Comparison of ENCODE assay signal across 8 cellular contexts in the genomic region with DNA sequence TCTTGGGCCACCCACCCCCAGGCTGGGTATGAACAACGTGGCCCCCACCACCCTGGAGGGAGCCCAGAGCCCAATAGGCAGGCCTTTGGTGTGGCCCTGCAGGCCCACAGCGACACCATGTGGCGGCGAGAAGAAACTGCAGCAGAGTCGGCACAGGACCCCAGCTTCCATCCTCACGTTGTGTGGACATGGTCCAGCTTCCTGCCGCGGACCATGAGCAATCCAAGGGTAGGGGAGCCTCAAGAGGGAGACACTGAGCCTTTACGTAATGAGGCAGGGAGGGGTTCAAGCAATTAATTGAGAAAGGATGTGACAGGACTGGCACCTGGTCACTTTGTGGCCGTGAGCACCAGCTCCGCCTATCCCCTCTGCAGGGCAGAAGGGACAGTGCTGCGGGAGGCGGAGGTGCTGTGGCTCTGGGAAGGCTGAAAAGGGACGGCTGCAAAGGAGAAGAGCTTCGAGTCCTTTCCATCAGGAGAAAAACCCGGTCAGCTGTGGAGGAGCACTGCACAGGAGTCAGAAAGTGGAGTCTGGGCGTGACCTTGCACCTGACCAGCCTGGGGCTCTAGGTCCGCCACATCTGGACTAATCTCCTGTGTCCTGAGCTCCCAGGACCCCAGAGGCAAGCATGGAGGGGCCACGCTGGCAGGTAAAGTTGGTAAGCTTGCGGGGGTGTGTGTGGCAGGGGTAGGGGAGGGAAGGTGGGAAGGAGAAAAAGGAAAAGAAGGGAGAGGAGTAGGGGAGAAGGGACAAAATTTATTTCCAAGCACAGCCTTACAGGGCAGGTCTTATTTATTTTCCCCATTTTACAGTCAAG. TPM values are rescaled to one million over a fixed set of nuclear protein-coding genes. Genes with fewer than 3 reads are reported as not detected.
DNase-seq lines count a peak whose midpoint lies in the region; ATAC-seq and TF ChIP-seq lines count a peak whose summit lies in the region.

No MANE protein-coding gene starts in this region.

- no peaks in the 10 kb centered on the region for H3K36me3 Mint-ChIP-seq in activated CD4-positive, alpha-beta memory T cell treated with anti-CD3 and anti-CD28 coated beads, Interleukin-2, amount 10 ng/mL, durations not matched to agents 7 days and 5 days (ENCODE audit: low read depth)
- H3K36me3 Mint-ChIP-seq in nephron (ENCODE audit: low read depth) = no peaks in the 10 kb centered on the region

- DNase-seq in AG04449 (ENCODE audit: low read depth, low spot score) = no peak
- peak; percentile 86 for DNase-seq in GM10248 (ENCODE audit: extremely low spot score)
- peak; percentile 72 to 73 for DNase-seq in NCI-H2081 (lab: John Stamatoyannopoulos, UW)
- peak; percentile 34 for DNase-seq in activated CD4-positive, alpha-beta memory T cell treated with anti-CD3 and anti-CD28 coated beads, Interleukin-2, amount 10 ng/mL, durations not matched to agents 7 days and 5 days
- DNase-seq in fibroblast of villous mesenchyme (ENCODE audit: low read depth) = peak; percentile 59

- H3K9me3 Mint-ChIP-seq in activated CD4-positive, alpha-beta memory T cell treated with anti-CD3 and anti-CD28 coated beads, Interleukin-2, amount 10 ng/mL, durations not matched to agents 7 days and 5 days = no peaks in the 10 kb centered on the region
- no peaks in the 10 kb centered on the region for H3K9me3 Mint-ChIP-seq in nephron

- POLR2A ChIA-PET in AG04449 (lab: Yijun Ruan, JAX) = no interaction called here
- POLR2A ChIA-PET in GM10248 (lab: Yijun Ruan, JAX) = no interaction called here
- POLR2A ChIA-PET in activated CD4-positive, alpha-beta memory T cell treated with anti-CD3 and anti-CD28 coated beads, Interleukin-2, amount 10 ng/mL, durations not matched to agents 7 days and 5 days (lab: Charles Lee) = no interaction called here

- H3K27ac Mint-ChIP-seq in activated CD4-positive, alpha-beta memory T cell treated with anti-CD3 and anti-CD28 coated beads, Interleukin-2, amount 10 ng/mL, durations not matched to agents 7 days and 5 days = no peak overlapping the region
- peak overlapping the region; percentile 15 to 26 (median 21) for H3K27ac Mint-ChIP-seq in nephron

- H3K27me3 Mint-ChIP-seq in activated CD4-positive, alpha-beta memory T cell treated with anti-CD3 and anti-CD28 coated beads, Interleukin-2, amount 10 ng/mL, durations not matched to agents 7 days and 5 days = no peaks in the 10 kb centered on the region
- H3K27me3 Mint-ChIP-seq in nephron (ENCODE audit: low read depth) = peaks cover 17% of the 10 kb centered on the region

- H3K4me3 Mint-ChIP-seq in activated CD4-positive, alpha-beta memory T cell treated with anti-CD3 and anti-CD28 coated beads, Interleukin-2, amount 10 ng/mL, durations not matched to agents 7 days and 5 days = no peak overlapping the region
- peak overlapping the region in 1 of 3 experiments; percentile 23 for H3K4me3 Mint-ChIP-seq in nephron

- CTCF ChIA-PET in AG04449 (lab: Yijun Ruan, JAX) = interaction anchor here (0.9 to 8.5 kb wide), 26 partner anchors 9 to 595 kb away, joined by 3 to 161 read pairs (median 5); no protein-coding TSS in a partner anchor
- CTCF ChIA-PET in GM10248 (lab: Yijun Ruan, JAX) = interaction anchor here (0.6 to 8.7 kb wide), 40 partner anchors 10 to 1204 kb away, joined by 3 to 110 read pairs (median 4); no protein-coding TSS in a partner anchor
- CTCF ChIA-PET in activated CD4-positive, alpha-beta memory T cell treated with anti-CD3 and anti-CD28 coated beads, Interleukin-2, amount 10 ng/mL, durations not matched to agents 7 days and 5 days (lab: Charles Lee) = interaction anchor here (0.7 to 2.4 kb wide), 17 partner anchors 9 to 595 kb away, joined by 3 to 10 read pairs (median 3); no protein-coding TSS in a partner anchor

- H3K4me3 ChIP-seq in AG04449 (ENCODE audit: low read depth, low read length) (no peak overlapping the region), fibroblast of villous mesenchyme (ENCODE audit: low read depth, low read length) (no peak overlapping the region)

- ATAC-seq in HG02610 (IDR thresholded peaks at IDR 0.05; ENCODE audit: unreplicated experiment) (peak; percentile 68), HG02970 (IDR thresholded peaks at IDR 0.05; ENCODE audit: low FRiP score, unreplicated experiment) (no peak)

- H3K4me1 Mint-ChIP-seq in activated CD4-positive, alpha-beta memory T cell treated with anti-CD3 and anti-CD28 coated beads, Interleukin-2, amount 10 ng/mL, durations not matched to agents 7 days and 5 days = no peaks in the 10 kb centered on the region
- peaks cover 17% of the 10 kb centered on the region for H3K4me1 Mint-ChIP-seq in nephron

- peak; percentile 93 for TF ChIP-seq CTCF in AG04449 (IDR thresholded peaks at IDR 0.05; ENCODE audit: insufficient read depth, low read length, missing control alignments)
- TF ChIP-seq CTCF in GM10248 (IDR thresholded peaks at IDR 0.05; ENCODE audit: control extremely low read depth, extremely low read depth, low read depth, missing control alignments) = peak; percentile 94
- TF ChIP-seq CTCF in fibroblast of villous mesenchyme (IDR thresholded peaks at IDR 0.05; ENCODE audit: insufficient read depth, low read depth, low read length) = peak; percentile 93
- peak; percentile 97 to 99 (median 99) for TF ChIP-seq CTCF in nephron (IDR thresholded peaks at IDR 0.05; ENCODE audit: unreplicated experiment in 3 of 3)

RNA-seq across cellular contexts. Expression of a gene that starts 44.9 kb away (rescaled TPM):
- not detected for total RNA-seq in activated CD4-positive, alpha-beta memory T cell treated with anti-CD3 and anti-CD28 coated beads, Interleukin-2, amount 10 ng/mL, durations not matched to agents 7 days and 5 days
- 0.64 and 1.3 TPM in 2 replicates for total RNA-seq in fibroblast of villous mesenchyme

RNA-seq across cellular contexts. Expression of a gene that starts 47.8 kb away (rescaled TPM):
- total RNA-seq in activated CD4-positive, alpha-beta memory T cell treated with anti-CD3 and anti-CD28 coated beads, Interleukin-2, amount 10 ng/mL, durations not matched to agents 7 days and 5 days = not detected
- not detected in 2 replicates for total RNA-seq in fibroblast of villous mesenchyme
